ENCODE assay signal across 19 cellular contexts in the genomic region with DNA sequence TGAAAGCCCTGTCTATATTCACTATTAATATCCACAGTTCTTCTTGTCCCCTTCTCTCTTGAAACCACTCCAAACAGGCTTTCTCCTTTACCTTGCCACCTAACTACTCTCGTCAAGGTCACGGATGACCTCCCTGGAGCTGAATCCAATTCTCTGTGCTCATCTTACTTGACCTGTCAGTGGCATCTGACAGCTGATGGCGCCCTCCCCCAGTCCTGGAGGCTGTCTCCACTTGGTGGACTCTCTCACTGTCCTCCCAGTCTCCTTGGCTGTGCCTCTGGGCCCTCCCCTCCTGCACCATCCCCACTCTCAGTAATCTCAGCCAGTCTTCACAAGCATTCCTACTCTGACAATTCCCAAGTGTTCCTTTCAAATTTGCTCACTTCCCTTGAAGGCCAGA. TPM values are rescaled to one million over a fixed set of nuclear protein-coding genes. Genes with fewer than 3 reads are reported as not detected.
DNase-seq lines count a peak whose midpoint lies in the region; ATAC-seq, FAIRE-seq and TF ChIP-seq lines count a peak whose summit lies in the region.
"Had no signal": no experiment of that assay in that cellular context is flagged by ENCODE, and none has a peak within 500 bp of the region (broad histone marks: within the 10 kb centered on the region; RNA-seq: fewer than 3 reads in every experiment).

No MANE protein-coding gene starts in this region.

- H3K9me3 ChIP-seq in liver (ENCODE audit: control insufficient read depth in 4 of 4, low read length in 3 of 4) (no peaks in the 10 kb centered on the region), HepG2 (ENCODE audit: low read length) (no peaks in the 10 kb centered on the region), esophagus muscularis mucosa (no peaks in the 10 kb centered on the region), trophoblast cell (ENCODE audit: insufficient read depth, low read depth, low read length) (no peaks in the 10 kb centered on the region)

- H3K14ac ChIP-seq in trophoblast cell (ENCODE audit: low read length), result no peak overlapping the region

- no peak for TF ChIP-seq POLR2A in HepG2 (IDR thresholded peaks at IDR 0.05; ENCODE audit: insufficient read depth in 1 of 2, low read depth in 2 of 2, low read length in 2 of 2)
- no peak for TF ChIP-seq POLR2A in esophagus muscularis mucosa (IDR thresholded peaks at IDR 0.05; ENCODE audit: low read depth)

- in situ Hi-C loops in HepG2 (cut with HindIII; ENCODE audit: extremely low pct_ligation_motif_present, low pct_unique_long_range_greater_than_20kb), result no loop called here

- peaks cover 20% of the 10 kb centered on the region for H3K4me1 Mint-ChIP-seq in WTC11

- TF ChIP-seq CTCF in liver (IDR thresholded peaks at IDR 0.05; ENCODE audit: low read depth, low read length, missing input control), result no peak
- no peak for TF ChIP-seq CTCF in HepG2 (CRISPR knock-in tag; IDR thresholded peaks at IDR 0.05)
- TF ChIP-seq CTCF in esophagus muscularis mucosa (IDR thresholded peaks at IDR 0.05), result no peak
- TF ChIP-seq CTCF in WTC11 (IDR thresholded peaks at IDR 0.05), result no peak

- no peak overlapping the region for H4K12ac ChIP-seq in trophoblast cell (ENCODE audit: low read depth, low read length)

- H2BK5ac ChIP-seq in trophoblast cell (ENCODE audit: low read depth, low read length, poor library complexity), result no peak overlapping the region

- H2BK120ac ChIP-seq in trophoblast cell (ENCODE audit: insufficient read depth, low read length, poor library complexity), result no peak overlapping the region

- BruUV-seq in HepG2 (replicated peaks; lab: Mats Ljungman, UMichigan), result no TSS peak

- H3K4me2 ChIP-seq in HepG2 (ENCODE audit: low read depth, low read length) (no peak overlapping the region), trophoblast cell (ENCODE audit: low read length) (no peak overlapping the region)

- H4K91ac ChIP-seq in trophoblast cell (ENCODE audit: low read depth, low read length), result no peak overlapping the region

- H3K27me3 Mint-ChIP-seq in WTC11 (ENCODE audit: low read depth), result no peaks in the 10 kb centered on the region
- H3K27me3 Mint-ChIP-seq: naive thymus-derived CD4-positive, alpha-beta T cell; stimulated activated naive CD8-positive, alpha-beta T cell treated with anti-CD3 and anti-CD28 coated beads, Interleukin-15, amount 100 ng/mL, for 72 hours had no signal

- TF ChIP-seq RAD21 in liver (IDR thresholded peaks at IDR 0.05) (no peak), HepG2 (CRISPR knock-in tag; IDR thresholded peaks at IDR 0.05) (no peak)

- H3K4me3 Mint-ChIP-seq in WTC11, result no peak overlapping the region
- H3K4me3 Mint-ChIP-seq: activated T-cell treated with anti-CD3 and anti-CD28 coated beads, Interleukin-2, amount 50 U/mL, for 72 hours; naive thymus-derived CD4-positive, alpha-beta T cell; stimulated activated naive CD8-positive, alpha-beta T cell treated with anti-CD3 and anti-CD28 coated beads, Interleukin-15, amount 100 ng/mL, for 72 hours had no signal

- H3K9ac ChIP-seq in liver (ENCODE audit: low read depth in 1 of 2, low read length in 2 of 2) (no peak overlapping the region), HepG2 (ENCODE audit: insufficient read depth, low read depth, low read length) (no peak overlapping the region), trophoblast cell (ENCODE audit: low read length) (no peak overlapping the region)

- H3K36me3 ChIP-seq in liver (ENCODE audit: control insufficient read depth in 4 of 4, insufficient read depth in 3 of 4, low read depth in 1 of 4, low read length in 3 of 4) (peaks cover 9 to 22% (median 12%) of the 10 kb centered on the region in 4 donors), HepG2 (replicated peaks in 1 of 2; ENCODE audit: control insufficient read depth in 1 of 2, insufficient read depth in 2 of 2, low read length in 2 of 2) (peaks cover 31 to 49% of the 10 kb centered on the region in 2 experiments; a peak in 4 of 5 replicates), esophagus muscularis mucosa (peaks cover 56 to 93% (median 83%) of the 10 kb centered on the region in 4 donors), trophoblast cell (ENCODE audit: control insufficient read depth in 1 of 2, insufficient read depth in 2 of 2, low read length in 2 of 2) (peaks cover 70 to 82% of the 10 kb centered on the region in 2 experiments)

- intact Hi-C loops in HepG2 (cut with micrococcal nuclease; ENCODE audit: unreplicated experiment), result no loop called here
- intact Hi-C loops in esophagus muscularis mucosa (cut with DNase I), result no loop called here

- H2AFZ ChIP-seq in HepG2 (ENCODE audit: low read length) (no peak overlapping the region), trophoblast cell (ENCODE audit: insufficient read depth, low read length, poor library complexity) (no peak overlapping the region)

- H3K79me2 ChIP-seq in HepG2 (ENCODE audit: insufficient read depth, low read length), result no peaks in the 10 kb centered on the region
- H3K79me2 ChIP-seq in trophoblast cell (ENCODE audit: control insufficient read depth, insufficient read depth, low read length, poor library complexity), result peaks cover 6% of the 10 kb centered on the region

- peaks cover 10% of the 10 kb centered on the region; the same call in 1 of the 2 replicates for H4K20me1 ChIP-seq in HepG2 (ENCODE audit: insufficient read depth, low read length)

- no peak overlapping the region for H3K23ac ChIP-seq in trophoblast cell (ENCODE audit: low read length)

- no peak overlapping the region for H2BK12ac ChIP-seq in trophoblast cell (ENCODE audit: low read length)

- no peak overlapping the region for H2AK5ac ChIP-seq in trophoblast cell (ENCODE audit: low read length)

- POLR2A ChIA-PET in HepG2 (lab: Yijun Ruan, JAX), result interaction anchor here (2.1 kb wide), 1 partner anchor 9 kb away, joined by 7 read pairs; a partner anchor contains a TSS
- POLR2A ChIA-PET in WTC11 (lab: Charles Lee), result interaction anchor here (1.6 kb wide), 1 partner anchor 9 kb away, joined by 11 read pairs; a partner anchor contains a TSS

- H3K27me3 ChIP-seq in liver (ENCODE audit: control insufficient read depth in 4 of 4, insufficient read depth in 4 of 4, low read length in 3 of 4), result no peaks in the 10 kb centered on the region
- H3K27me3 ChIP-seq in HepG2 (ENCODE audit: control insufficient read depth in 1 of 2, insufficient read depth in 2 of 2, low read length in 2 of 2), result no peaks in the 10 kb centered on the region
- H3K27me3 ChIP-seq in esophagus muscularis mucosa, result no peaks in the 10 kb centered on the region
- H3K27me3 ChIP-seq in trophoblast cell (ENCODE audit: insufficient read depth, low read length), result no peaks in the 10 kb centered on the region

- TF ChIP-seq EP300 in HepG2 (IDR thresholded peaks at IDR 0.05; ENCODE audit: low read depth in 2 of 2, low read length in 2 of 2) (no peak), HepG2 (CRISPR knock-in tag; IDR thresholded peaks at IDR 0.05; ENCODE audit: borderline replicate concordance) (no peak), esophagus muscularis mucosa (IDR thresholded peaks at IDR 0.05) (no peak)

- CTCF ChIA-PET in HepG2 (lab: Yijun Ruan, JAX; ENCODE audit: low intra/inter-chr PET ratio, low total read pairs) (no interaction called here), WTC11 (lab: Charles Lee) (no interaction called here)

- peaks cover 16% of the 10 kb centered on the region for H3K36me3 Mint-ChIP-seq in WTC11

- H3K27ac Mint-ChIP-seq in WTC11, result no peak overlapping the region
- H3K27ac Mint-ChIP-seq: activated T-cell treated with anti-CD3 and anti-CD28 coated beads, Interleukin-2, amount 50 U/mL, for 72 hours; naive thymus-derived CD4-positive, alpha-beta T cell; stimulated activated naive CD8-positive, alpha-beta T cell treated with anti-CD3 and anti-CD28 coated beads, Interleukin-15, amount 100 ng/mL, for 72 hours had no signal

- H3K27ac ChIP-seq in liver (ENCODE audit: low read depth in 1 of 2, low read length in 2 of 2) (peak overlapping the region; percentile 51 to 54), HepG2 (ENCODE audit: extremely low read length, insufficient read depth, low read length) (no peak overlapping the region), esophagus muscularis mucosa (replicated peaks in 1 of 4) (peak overlapping the region; percentile 50 to 60 (median 52)), trophoblast cell (ENCODE audit: low read depth, low read length) (no peak overlapping the region)

- H3K4me3 ChIP-seq in liver (ENCODE audit: low read depth in 1 of 3, low read length in 3 of 3) (no peak overlapping the region), HepG2 (replicated peaks in 1 of 3; ENCODE audit: insufficient read depth in 1 of 3, low read depth in 2 of 3, low read length in 3 of 3) (no peak overlapping the region), esophagus muscularis mucosa (no peak overlapping the region), trophoblast cell (ENCODE audit: low read depth, low read length) (no peak overlapping the region)

- H3K4ac ChIP-seq in trophoblast cell (ENCODE audit: low read depth, low read length), result no peak overlapping the region

- WGBS in liver, result 37% methylated on average over 3 of the region's 3 CpGs
- 89% methylated on average over 3 of the region's 3 CpGs for WGBS in HepG2 (ENCODE audit: low lambda C conversion rate)
- 65% methylated on average over 3 of the region's 3 CpGs for WGBS in esophagus muscularis mucosa
- no CpG with 5 or more reads among the region's 3 CpGs for WGBS in trophoblast cell (ENCODE audit: extremely low coverage, insufficient coverage, insufficient read length)

- H3K4me1 ChIP-seq in liver (ENCODE audit: control insufficient read depth in 4 of 4, insufficient read depth in 4 of 4, low read length in 3 of 4) (peaks cover 23 to 82% (median 62%) of the 10 kb centered on the region in 4 donors), HepG2 (ENCODE audit: insufficient read depth, low read length) (peaks cover 37% of the 10 kb centered on the region), esophagus muscularis mucosa (peaks cover 63 to 97% (median 95%) of the 10 kb centered on the region in 4 donors), trophoblast cell (ENCODE audit: control insufficient read depth in 1 of 2, insufficient read depth in 2 of 2, low read length in 2 of 2) (peaks cover 19 to 33% of the 10 kb centered on the region in 2 experiments)

- no peaks in the 10 kb centered on the region for H3K9me3 Mint-ChIP-seq in WTC11
- H3K9me3 Mint-ChIP-seq: activated T-cell treated with anti-CD3 and anti-CD28 coated beads, Interleukin-2, amount 50 U/mL, for 72 hours; naive thymus-derived CD4-positive, alpha-beta T cell; stimulated activated naive CD8-positive, alpha-beta T cell treated with anti-CD3 and anti-CD28 coated beads, Interleukin-15, amount 100 ng/mL, for 72 hours had no signal

- H4K8ac ChIP-seq in trophoblast cell (ENCODE audit: low read depth, low read length), result no peak overlapping the region

- H3K18ac ChIP-seq in trophoblast cell (ENCODE audit: low read length), result peak overlapping the region; percentile 27

- FAIRE-seq in HepG2 (lab: Jason Lieb, UNC), result no peak

- ATAC-seq in HepG2 (no peak), WTC11 (no peak)
- ATAC-seq: activated T-cell treated with anti-CD3 and anti-CD28 coated beads, Interleukin-2, amount 50 U/mL, for 72 hours; naive thymus-derived CD4-positive, alpha-beta T cell; sciatic nerve; stimulated activated naive CD8-positive, alpha-beta T cell treated with anti-CD3 and anti-CD28 coated beads, Interleukin-15, amount 100 ng/mL, for 72 hours had no signal

- H3K79me1 ChIP-seq in trophoblast cell (ENCODE audit: low read length), result peaks cover 3% of the 10 kb centered on the region

- DNase-seq in HepG2 (ENCODE audit: low spot score) (no peak), esophagus muscularis mucosa (ENCODE audit: extremely low spot score) (no peak), trophoblast cell (no peak), RPMI8226 (no peak), WTC11 (ENCODE audit: low spot score) (no peak), NCI-H1694 (lab: John Stamatoyannopoulos, UW) (no peak)
- no peak for DNase-seq in stimulated activated CD4-positive, alpha-beta T cell treated with anti-CD3 and anti-CD28 coated beads, Interleukin-4, amount 100 ng/mL, for 1 hour
- DNase-seq: activated CD4-positive, alpha-beta T cell treated with anti-CD3 and anti-CD28 coated beads, Interleukin-2, amount 50 U/mL, for 4 hours; activated T-cell treated with anti-CD3 and anti-CD28 coated beads, Interleukin-2, amount 50 U/mL, for 72 hours; effector CD8-positive, alpha-beta T cell; foreskin fibroblast; naive thymus-derived CD4-positive, alpha-beta T cell; NCI-H1930; NCI-H82; stimulated activated naive CD8-positive, alpha-beta T cell treated with anti-CD3 and anti-CD28 coated beads, Interleukin-15, amount 100 ng/mL, for 72 hours; T-helper 9 cell had no signal

RNA-seq across cellular contexts. Expression of a gene that starts 8.7 kb away (rescaled TPM):
- total RNA-seq in liver (10 to 100 TPM; 28.3 to 61.9 TPM), HepG2 (2016; rRNA removed; fragmentation: Illumina TruSeq; extraction: Trizol) (12.2 and 13.7 TPM in 2 replicates), esophagus muscularis mucosa (100 to 1,000 TPM in 3 of 4 donors, 10 to 100 TPM in 1; 93.9 to 215 (median 124) TPM), WTC11 (2021) (109 to 127 TPM (median 125 TPM) in 3 replicates)
- polyA plus RNA-seq in liver (10 to 100 TPM; 32.0 to 67.1 TPM), HepG2 (2011; rRNA removed) (15.0 and 15.5 TPM in 2 replicates)
- 1.2 and 1.4 TPM in 2 replicates for total RNA-seq in HepG2 (2016; cell fraction: cytosol; rRNA removed; fragmentation: Illumina TruSeq; extraction: Trizol; ENCODE audit: low read depth)
- total RNA-seq in HepG2 (2016; cell fraction: insoluble cytoplasmic fraction; rRNA removed; fragmentation: Illumina TruSeq; extraction: Trizol), result 9.9 and 16.7 TPM in 2 replicates
- 1.9 and 3.6 TPM in 2 replicates for total RNA-seq in HepG2 (2016; cell fraction: membrane; rRNA removed; fragmentation: Illumina TruSeq; extraction: Trizol)
- 19.5 and 21.4 TPM in 2 replicates for total RNA-seq in HepG2 (2016; cell fraction: nucleus; rRNA removed; fragmentation: Illumina TruSeq; extraction: Trizol)
- polyA plus RNA-seq in HepG2 (2011; cell fraction: cytosol; rRNA removed), result 6.7 and 7.0 TPM in 2 replicates
- 64.2 and 69.6 TPM in 2 replicates for polyA plus RNA-seq in HepG2 (2011; cell fraction: nucleus; rRNA removed)
- polyA plus RNA-seq in HepG2 (2012), result 17.3 and 21.8 TPM in 2 replicates
- polyA plus RNA-seq in HepG2 (2016; cell fraction: cytosol; fragmentation: Illumina TruSeq; extraction: Trizol; ENCODE audit: low read depth), result 0.26 and 1.5 TPM in 2 replicates
- polyA plus RNA-seq in HepG2 (2016; cell fraction: insoluble cytoplasmic fraction; fragmentation: Illumina TruSeq; extraction: Trizol; ENCODE audit: low read depth), result 13.8 and 16.2 TPM in 2 replicates
- polyA plus RNA-seq in HepG2 (2016; cell fraction: membrane; fragmentation: Illumina TruSeq; extraction: Trizol; ENCODE audit: low read depth), result 2.1 and 3.5 TPM in 2 replicates
- polyA plus RNA-seq in HepG2 (2016; cell fraction: nucleus; fragmentation: Illumina TruSeq; extraction: Trizol; ENCODE audit: insufficient read depth, low read depth), result 46.6 and 51.1 TPM in 2 replicates
- 33.6 and 51.4 TPM in 2 replicates for polyA minus RNA-seq in HepG2 (2011; rRNA and poly(A)+ RNA removed; ENCODE audit: low replicate concordance)
- polyA minus RNA-seq in HepG2 (2011; cell fraction: cytosol; rRNA and poly(A)+ RNA removed), result 7.7 and 9.8 TPM in 2 replicates
- polyA minus RNA-seq in HepG2 (2011; cell fraction: nucleus; rRNA and poly(A)+ RNA removed), result 22.8 and 23.6 TPM in 2 replicates
- 264 and 289 TPM in 2 replicates for polyA plus RNA-seq in trophoblast cell (2013)

RNA-seq across cellular contexts. Expression of a gene that starts 19.7 kb away (rescaled TPM):
- 10 to 100 TPM; 28.5 to 45.3 TPM for total RNA-seq in liver
- 10 to 100 TPM; 13.9 to 28.2 TPM for polyA plus RNA-seq in liver
- total RNA-seq in HepG2 (2016; rRNA removed; fragmentation: Illumina TruSeq; extraction: Trizol), result 129 and 175 TPM in 2 replicates
- total RNA-seq in HepG2 (2016; cell fraction: cytosol; rRNA removed; fragmentation: Illumina TruSeq; extraction: Trizol; ENCODE audit: low read depth), result 39.5 and 48.1 TPM in 2 replicates
- total RNA-seq in HepG2 (2016; cell fraction: insoluble cytoplasmic fraction; rRNA removed; fragmentation: Illumina TruSeq; extraction: Trizol), result 132 and 160 TPM in 2 replicates
- total RNA-seq in HepG2 (2016; cell fraction: membrane; rRNA removed; fragmentation: Illumina TruSeq; extraction: Trizol), result 80.0 and 85.8 TPM in 2 replicates
- 62.2 and 67.3 TPM in 2 replicates for total RNA-seq in HepG2 (2016; cell fraction: nucleus; rRNA removed; fragmentation: Illumina TruSeq; extraction: Trizol)
- 86.4 and 93.6 TPM in 2 replicates for polyA plus RNA-seq in HepG2 (2011; rRNA removed)
- polyA plus RNA-seq in HepG2 (2011; cell fraction: cytosol; rRNA removed), result 92.2 and 107 TPM in 2 replicates
- polyA plus RNA-seq in HepG2 (2011; cell fraction: nucleus; rRNA removed), result 43.4 and 45.7 TPM in 2 replicates
- 66.6 and 80.8 TPM in 2 replicates for polyA plus RNA-seq in HepG2 (2012)
- 42.7 and 45.8 TPM in 2 replicates for polyA plus RNA-seq in HepG2 (2016; cell fraction: cytosol; fragmentation: Illumina TruSeq; extraction: Trizol; ENCODE audit: low read depth)
- 210 and 213 TPM in 2 replicates for polyA plus RNA-seq in HepG2 (2016; cell fraction: insoluble cytoplasmic fraction; fragmentation: Illumina TruSeq; extraction: Trizol; ENCODE audit: low read depth)
- polyA plus RNA-seq in HepG2 (2016; cell fraction: membrane; fragmentation: Illumina TruSeq; extraction: Trizol; ENCODE audit: low read depth), result 68.1 and 80.7 TPM in 2 replicates
- 109 and 126 TPM in 2 replicates for polyA plus RNA-seq in HepG2 (2016; cell fraction: nucleus; fragmentation: Illumina TruSeq; extraction: Trizol; ENCODE audit: insufficient read depth, low read depth)
- 177 and 420 TPM in 2 replicates for polyA minus RNA-seq in HepG2 (2011; rRNA and poly(A)+ RNA removed; ENCODE audit: low replicate concordance)
- 65.8 and 69.2 TPM in 2 replicates for polyA minus RNA-seq in HepG2 (2011; cell fraction: cytosol; rRNA and poly(A)+ RNA removed)
- polyA minus RNA-seq in HepG2 (2011; cell fraction: nucleus; rRNA and poly(A)+ RNA removed), result 20.9 and 25.1 TPM in 2 replicates
- 100 to 1,000 TPM in 1 of 4 donors, 10 to 100 TPM in 3; 74.6 to 101 (median 88.1) TPM for total RNA-seq in esophagus muscularis mucosa
- polyA plus RNA-seq in trophoblast cell (2013), result 113 and 120 TPM in 2 replicates
- total RNA-seq in WTC11 (2021), result 218 to 228 TPM (median 223 TPM) in 3 replicates

RNA-seq across cellular contexts. Expression of a gene that starts 22.1 kb away (rescaled TPM):
- total RNA-seq in liver, result under 1 TPM; 0.28 to 0.33 TPM
- under 1 TPM; 0.18 TPM for polyA plus RNA-seq in liver
- not detected in 2 replicates for total RNA-seq in HepG2 (2016; rRNA removed; fragmentation: Illumina TruSeq; extraction: Trizol)
- not detected in 2 replicates for total RNA-seq in HepG2 (2016; cell fraction: cytosol; rRNA removed; fragmentation: Illumina TruSeq; extraction: Trizol; ENCODE audit: low read depth)
- total RNA-seq in HepG2 (2016; cell fraction: insoluble cytoplasmic fraction; rRNA removed; fragmentation: Illumina TruSeq; extraction: Trizol), result not detected in 2 replicates
- total RNA-seq in HepG2 (2016; cell fraction: membrane; rRNA removed; fragmentation: Illumina TruSeq; extraction: Trizol), result not detected in 2 replicates
- not detected in 2 replicates for total RNA-seq in HepG2 (2016; cell fraction: nucleus; rRNA removed; fragmentation: Illumina TruSeq; extraction: Trizol)
- 0.08 and 0.20 TPM in 2 replicates for polyA plus RNA-seq in HepG2 (2011; rRNA removed)
- polyA plus RNA-seq in HepG2 (2011; cell fraction: cytosol; rRNA removed), result 0.05 and 0.13 TPM in 2 replicates
- polyA plus RNA-seq in HepG2 (2011; cell fraction: nucleus; rRNA removed), result 0.31 and 0.35 TPM in 2 replicates
- polyA plus RNA-seq in HepG2 (2012), result 0.13 TPM in 1 of 2 replicates, not detected in the other
- not detected in 2 replicates for polyA plus RNA-seq in HepG2 (2016; cell fraction: cytosol; fragmentation: Illumina TruSeq; extraction: Trizol; ENCODE audit: low read depth)
- not detected in 2 replicates for polyA plus RNA-seq in HepG2 (2016; cell fraction: insoluble cytoplasmic fraction; fragmentation: Illumina TruSeq; extraction: Trizol; ENCODE audit: low read depth)
- not detected in 2 replicates for polyA plus RNA-seq in HepG2 (2016; cell fraction: membrane; fragmentation: Illumina TruSeq; extraction: Trizol; ENCODE audit: low read depth)
- not detected in 2 replicates for polyA plus RNA-seq in HepG2 (2016; cell fraction: nucleus; fragmentation: Illumina TruSeq; extraction: Trizol; ENCODE audit: insufficient read depth, low read depth)
- 0.21 TPM in 1 of 2 replicates, not detected in the other for polyA minus RNA-seq in HepG2 (2011; rRNA and poly(A)+ RNA removed; ENCODE audit: low replicate concordance)
- polyA minus RNA-seq in HepG2 (2011; cell fraction: cytosol; rRNA and poly(A)+ RNA removed), result not detected in 2 replicates
- 0.26 TPM in 1 of 2 replicates, not detected in the other for polyA minus RNA-seq in HepG2 (2011; cell fraction: nucleus; rRNA and poly(A)+ RNA removed)
- not detected for total RNA-seq in esophagus muscularis mucosa
- 0.07 and 0.11 TPM in 2 replicates for polyA plus RNA-seq in trophoblast cell (2013)
- 0.26 to 1.1 TPM (median 0.66 TPM) in 3 replicates for total RNA-seq in WTC11 (2021)
- total RNA-seq: activated T-cell treated with anti-CD3 and anti-CD28 coated beads, Interleukin-2, amount 50 U/mL, for 72 hours; aorta; naive thymus-derived CD4-positive, alpha-beta T cell; sciatic nerve had no signal
- polyA plus RNA-seq: aorta; naive thymus-derived CD4-positive, alpha-beta T cell had no signal

Comparison
In these comparisons a context has a peak if more than half of its experiments do, and no peak if none do; other contexts are left out.
1. H3K27ac ChIP-seq: peak in liver (2 of 2) and esophagus muscularis mucosa (4 of 4); none in HepG2 (single experiment) and trophoblast cell (single experiment).